ENCODE assay signal across 2 cellular contexts in genomic region chr17:52606098-52606497, GRCh38.
TF ChIP-seq lines count a peak whose summit lies in the region.

No MANE protein-coding gene starts in this region.

TF ChIP-seq in SK-N-SH, 30 proteins besides CTCF, POLR2A, EP300 and RAD21 (continued from another document):
- no peak for TF ChIP-seq GATA2 (CRISPR knock-in tag; IDR thresholded peaks at IDR 0.05)
- TF ChIP-seq, protein P1, sequence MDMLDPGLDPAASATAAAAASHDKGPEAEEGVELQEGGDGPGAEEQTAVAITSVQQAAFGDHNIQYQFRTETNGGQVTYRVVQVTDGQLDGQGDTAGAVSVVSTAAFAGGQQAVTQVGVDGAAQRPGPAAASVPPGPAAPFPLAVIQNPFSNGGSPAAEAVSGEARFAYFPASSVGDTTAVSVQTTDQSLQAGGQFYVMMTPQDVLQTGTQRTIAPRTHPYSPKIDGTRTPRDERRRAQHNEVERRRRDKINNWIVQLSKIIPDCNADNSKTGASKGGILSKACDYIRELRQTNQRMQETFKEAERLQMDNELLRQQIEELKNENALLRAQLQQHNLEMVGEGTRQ (IDR thresholded peaks at IDR 0.05; ENCODE audit: borderline replicate concordance, low read depth, low read length), result no peak
- no peak for TF ChIP-seq USF1 (IDR thresholded peaks at IDR 0.05; ENCODE audit: borderline replicate concordance, low read depth)
- TF ChIP-seq NRF1 (IDR thresholded peaks at IDR 0.05; ENCODE audit: low read depth, low read length), result no peak
- TF ChIP-seq GABPA (IDR thresholded peaks at IDR 0.05; ENCODE audit: low read depth), result no peak
- no peak for TF ChIP-seq SIN3A (IDR thresholded peaks at IDR 0.05; ENCODE audit: borderline replicate concordance, low read depth, low read length)
- no peak for TF ChIP-seq MXI1 (IDR thresholded peaks at IDR 0.05; ENCODE audit: low read depth, low read length)
- TF ChIP-seq REST (IDR thresholded peaks at IDR 0.05; ENCODE audit: low read depth, low read length), result no peak
- TF ChIP-seq FOSL2 (IDR thresholded peaks at IDR 0.05; ENCODE audit: borderline replicate concordance, low read depth), result no peak
- TF ChIP-seq RXRA (IDR thresholded peaks at IDR 0.05; ENCODE audit: borderline replicate concordance, low read depth), result no peak
- no peak for TF ChIP-seq SMC3 (IDR thresholded peaks at IDR 0.05; ENCODE audit: low read depth, low read length)
- TF ChIP-seq ELF1 (IDR thresholded peaks at IDR 0.05), result no peak
- no peak for TF ChIP-seq TCF12 (IDR thresholded peaks at IDR 0.05)
- TF ChIP-seq FOXM1 (IDR thresholded peaks at IDR 0.05; ENCODE audit: low read depth), result no peak
- TF ChIP-seq RCOR1 (IDR thresholded peaks at IDR 0.05; ENCODE audit: low read length), result no peak

TF ChIP-seq in HEK293T, 16 proteins besides CTCF, POLR2A, EP300 and RAD21 (continued from another document):
- TF ChIP-seq, protein P2, sequence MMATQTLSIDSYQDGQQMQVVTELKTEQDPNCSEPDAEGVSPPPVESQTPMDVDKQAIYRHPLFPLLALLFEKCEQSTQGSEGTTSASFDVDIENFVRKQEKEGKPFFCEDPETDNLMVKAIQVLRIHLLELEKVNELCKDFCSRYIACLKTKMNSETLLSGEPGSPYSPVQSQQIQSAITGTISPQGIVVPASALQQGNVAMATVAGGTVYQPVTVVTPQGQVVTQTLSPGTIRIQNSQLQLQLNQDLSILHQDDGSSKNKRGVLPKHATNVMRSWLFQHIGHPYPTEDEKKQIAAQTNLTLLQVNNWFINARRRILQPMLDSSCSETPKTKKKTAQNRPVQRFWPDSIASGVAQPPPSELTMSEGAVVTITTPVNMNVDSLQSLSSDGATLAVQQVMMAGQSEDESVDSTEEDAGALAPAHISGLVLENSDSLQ (IDR thresholded peaks at IDR 0.05), result no peak
